8 cellular contexts compared by ENCODE assay signal in the genomic region with DNA sequence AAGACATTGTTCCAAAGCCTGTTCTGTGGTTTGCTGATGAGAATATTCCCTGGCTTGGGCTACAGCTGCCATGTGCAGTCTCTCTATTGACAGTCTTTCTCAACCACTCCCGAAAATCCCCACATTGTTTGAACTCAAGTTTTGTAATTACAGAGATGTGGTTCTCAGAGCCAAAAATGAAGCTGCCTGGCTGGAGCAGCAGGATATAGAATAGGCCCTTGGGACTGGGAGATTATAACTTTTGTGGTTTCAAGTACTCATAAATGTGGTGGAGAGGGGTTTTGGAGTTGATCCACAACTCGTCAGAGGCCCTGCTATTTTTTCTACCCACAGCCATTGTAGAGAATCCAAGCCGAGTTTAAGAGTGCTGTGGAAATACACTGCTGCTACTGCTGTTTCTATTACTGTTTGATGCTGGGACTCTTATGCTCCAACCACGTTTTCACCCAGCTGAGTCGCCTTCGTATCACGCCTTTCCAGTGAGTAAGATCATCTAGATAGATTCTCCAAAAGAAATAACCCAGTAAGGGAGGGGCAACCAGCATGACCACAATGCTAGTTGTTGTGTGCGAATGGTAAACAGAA. TPM values are rescaled to one million over a fixed set of nuclear protein-coding genes. Genes with fewer than 3 reads are reported as not detected.
A peak's percentile ranks its signal among the peaks of the same experiment; 100 is the strongest.
DNase-seq lines count a peak whose midpoint lies in the region; ATAC-seq and TF ChIP-seq lines count a peak whose summit lies in the region.

No MANE protein-coding gene starts in this region.

- peak; percentile 2 for DNase-seq in GM12865 (ENCODE audit: low read depth)
- peak; percentile 99 for DNase-seq in NCI-H2107 treated with DMSO at 0.1 percent for 48 hours (lab: John Stamatoyannopoulos, UW; ENCODE audit: unreplicated experiment)
- DNase-seq in cardiac fibroblast (ENCODE audit: low read depth in 2 of 2) = peak; percentile 97 to 98
- DNase-seq in retinal pigment epithelial cell (ENCODE audit: low read depth) = peak; percentile 60
- no peak for DNase-seq in RPMI8226
- DNase-seq in posterior vena cava (ENCODE audit: low spot score) = no peak
- DNase-seq in iPS-NIHi7 (ENCODE audit: extremely low spot score) = no peak

- ATAC-seq in HG03432 (IDR thresholded peaks at IDR 0.05; ENCODE audit: unreplicated experiment) = no peak

- H3K4me3 ChIP-seq in GM12865 (ENCODE audit: low read depth, low read length) (no peak overlapping the region), cardiac fibroblast (replicated peaks in 1 of 2; ENCODE audit: low read depth in 2 of 2, low read length in 2 of 2) (peak overlapping the region in 1 of 2 donors; percentile 2), retinal pigment epithelial cell (ENCODE audit: low read length) (no peak overlapping the region)

- intact Hi-C loops in posterior vena cava (cut with DNase I) = loop anchor here in 1 of 2 donors (10.0 kb wide), 2 partner anchors 108 to 252 kb away; no protein-coding TSS in a partner anchor

- TF ChIP-seq CTCF in GM12865 (IDR thresholded peaks at IDR 0.05; ENCODE audit: insufficient read depth, low read depth, low read length, missing control alignments) = no peak
- no peak for TF ChIP-seq CTCF in cardiac fibroblast (IDR thresholded peaks at IDR 0.05; ENCODE audit: low read depth, low read length)
- no peak for TF ChIP-seq CTCF in retinal pigment epithelial cell (conservative IDR thresholded peaks at IDR 0.05; ENCODE audit: low read depth, low read length)

RNA-seq across cellular contexts. Expression of gene ATXN3L, which starts 57.1 kb away (rescaled TPM):
- total RNA-seq in posterior vena cava = not detected

Comparison
In these comparisons a context has a peak if more than half of its experiments do, and no peak if none do; other contexts are left out.
1. DNase-seq: peak in GM12865 (single experiment), NCI-H2107 treated with DMSO at 0.1 percent for 48 hours (single experiment), cardiac fibroblast (2 of 2) and retinal pigment epithelial cell (single experiment); none in RPMI8226 (single experiment), posterior vena cava (single experiment) and iPS-NIHi7 (single experiment).